13 cellular contexts compared by ENCODE assay signal in genomic region chr1:243748227-243748626, GRCh38.
"Had no signal": no experiment of that assay in that cellular context is flagged by ENCODE, and none has a peak within 500 bp of the region (broad histone marks: within the 10 kb centered on the region; RNA-seq: fewer than 3 reads in every experiment).

No MANE protein-coding gene starts in this region.

- H3K27me3 Mint-ChIP-seq: memory B cell, naive B cell, progenitor cell of endocrine pancreas had no signal

- H3K9me3 Mint-ChIP-seq: endodermal cell, memory B cell, naive B cell, nephron had no signal

- H3K27me3 ChIP-seq: pancreas had no signal

- H3K4me3 ChIP-seq: left ventricle myocardium inferior, lower lobe of right lung, pancreas, smooth muscle cell had no signal

- H3K9me3 ChIP-seq: left ventricle myocardium inferior, lower lobe of right lung, pancreas had no signal

- DNase-seq: endodermal cell; islet precursor cell; left ventricle myocardium inferior; lower lobe of right lung; occipital lobe; right cardiac atrium; stimulated activated naive CD4-positive, alpha-beta T cell treated with Interleukin-2 at 50 U/mL for 16 hours had no signal

- H3K4me1 ChIP-seq: lower lobe of right lung, pancreas had no signal

- H3K4me3 Mint-ChIP-seq: endodermal cell, memory B cell, naive B cell, nephron had no signal

- H3K36me3 ChIP-seq: left ventricle myocardium inferior, lower lobe of right lung, pancreas had no signal

- H3K4me2 ChIP-seq: smooth muscle cell had no signal

- H3K27ac ChIP-seq: left ventricle myocardium inferior, lower lobe of right lung, pancreas had no signal

- H3K27ac Mint-ChIP-seq: endodermal cell, nephron, progenitor cell of endocrine pancreas had no signal
